Comparison of ENCODE assay signal across 9 cellular contexts in the genomic region with DNA sequence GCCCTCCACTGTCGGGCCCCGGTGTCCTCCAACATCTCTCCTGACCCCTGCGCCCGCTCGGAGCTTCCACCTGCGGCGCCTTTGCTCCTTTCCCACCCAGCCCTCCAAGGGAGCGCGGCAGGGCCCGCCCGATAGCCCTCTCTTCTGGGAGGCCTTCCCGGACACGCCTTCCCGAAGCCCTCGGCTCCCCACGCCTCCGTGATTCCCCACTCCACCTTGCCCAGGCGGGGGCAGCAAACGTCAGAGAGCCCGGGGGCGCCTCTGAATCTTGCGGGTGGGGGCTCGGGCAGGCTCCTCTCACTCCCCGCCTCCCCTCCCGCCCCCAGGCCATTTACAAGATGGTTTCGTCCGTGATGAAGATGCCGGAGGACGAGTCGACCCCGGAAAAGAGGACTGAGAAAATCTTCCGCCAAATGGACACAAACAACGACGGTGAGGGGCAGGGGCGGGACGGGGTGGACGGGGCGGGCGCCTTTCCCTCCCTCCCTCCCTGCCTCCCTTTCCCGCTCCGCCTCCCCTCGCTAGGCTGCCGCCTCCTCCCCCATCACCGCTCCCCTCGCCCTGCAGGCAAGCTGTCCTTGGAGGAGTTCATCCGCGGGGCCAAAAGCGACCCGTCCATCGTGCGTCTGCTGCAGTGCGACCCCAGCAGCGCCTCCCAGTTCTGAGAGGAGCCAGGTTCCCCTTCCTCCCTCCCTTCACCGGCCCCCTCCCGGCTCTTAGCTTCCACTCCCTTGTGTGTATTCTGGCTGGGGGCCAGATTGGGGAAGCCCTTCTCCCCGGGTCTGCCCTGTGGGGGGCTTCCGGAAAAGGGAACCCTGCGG. TPM values are rescaled to one million over a fixed set of nuclear protein-coding genes. Genes with fewer than 3 reads are reported as not detected.
DNase-seq lines count a peak whose midpoint lies in the region; ATAC-seq and TF ChIP-seq lines count a peak whose summit lies in the region.
"Had no signal": no experiment of that assay in that cellular context is flagged by ENCODE, and none has a peak within 500 bp of the region (broad histone marks: within the 10 kb centered on the region; RNA-seq: fewer than 3 reads in every experiment).

No MANE protein-coding gene starts in this region.

- H3K4me3 Mint-ChIP-seq in CD4-positive, alpha-beta memory T cell = peak overlapping the region; percentile 46 to 83 (median 58)

- TF ChIP-seq CTCF in ascending aorta (IDR thresholded peaks at IDR 0.05) (no peak), gastrocnemius medialis (IDR thresholded peaks at IDR 0.05 in 4 of 5, conservative IDR thresholded peaks at IDR 0.05 in 1 of 5) (no peak)

- CTCF ChIA-PET in CD4-positive, alpha-beta memory T cell (lab: Charles Lee; ENCODE audit: partially characterized antibody) = interaction anchor here (1.2 kb wide), 1 partner anchor 15 kb away, joined by 3 read pairs; no protein-coding TSS in a partner anchor

- no peak overlapping the region for H3K4me3 ChIP-seq in CD4-positive, alpha-beta memory T cell (ENCODE audit: low read length in 2 of 2)
- H3K4me3 ChIP-seq in ascending aorta (peak overlapping the region; percentile 49 to 60), iPS-18a (ENCODE audit: low read length) (peak overlapping the region; percentile 66), gastrocnemius medialis (peak overlapping the region; percentile 34 to 53 (median 45))

- H3K27ac Mint-ChIP-seq in CD4-positive, alpha-beta memory T cell = no peak overlapping the region

- H3K36me3 ChIP-seq in CD4-positive, alpha-beta memory T cell (ENCODE audit: insufficient read depth, low read length) = no peaks in the 10 kb centered on the region
- H3K36me3 ChIP-seq in ascending aorta = no peaks in the 10 kb centered on the region
- H3K36me3 ChIP-seq in iPS-18a (ENCODE audit: control insufficient read depth, low read depth, low read length) = no peaks in the 10 kb centered on the region
- H3K36me3 ChIP-seq in gastrocnemius medialis = no peaks in the 10 kb centered on the region

- H3K36me3 Mint-ChIP-seq in CD4-positive, alpha-beta memory T cell = peaks cover 0 to 6% of the 10 kb centered on the region in 2 donors

- H3K9me3 ChIP-seq in CD4-positive, alpha-beta memory T cell (ENCODE audit: control insufficient read depth in 1 of 2, low read length in 2 of 2) = no peaks in the 10 kb centered on the region
- no peaks in the 10 kb centered on the region for H3K9me3 ChIP-seq in ascending aorta
- no peaks in the 10 kb centered on the region for H3K9me3 ChIP-seq in iPS-18a (ENCODE audit: control insufficient read depth, low read depth, low read length)
- no peaks in the 10 kb centered on the region for H3K9me3 ChIP-seq in gastrocnemius medialis

- H3K4me1 ChIP-seq in CD4-positive, alpha-beta memory T cell (ENCODE audit: insufficient read depth, low read length) = peaks cover 3% of the 10 kb centered on the region
- H3K4me1 ChIP-seq in ascending aorta (peaks cover 6% of the 10 kb centered on the region in 2 donors), iPS-18a (ENCODE audit: control insufficient read depth, low read depth, low read length) (peaks cover 4% of the 10 kb centered on the region), gastrocnemius medialis (peaks cover 6 to 9% of the 10 kb centered on the region in 2 donors)

- no peak overlapping the region for H3K27ac ChIP-seq in CD4-positive, alpha-beta memory T cell (ENCODE audit: low read depth, low read length)
- no peak overlapping the region for H3K27ac ChIP-seq in ascending aorta
- H3K27ac ChIP-seq in iPS-18a (ENCODE audit: low read length) = no peak overlapping the region
- H3K27ac ChIP-seq in gastrocnemius medialis = no peak overlapping the region

- in situ Hi-C loops in gastrocnemius medialis (cut with MboI; ENCODE audit: low sequenced_read_pairs in 4 of 4) = no loop called here

- POLR2A ChIA-PET in CD4-positive, alpha-beta memory T cell (lab: Charles Lee; ENCODE audit: partially characterized antibody) = interaction anchor here (0.7 to 1.3 kb wide), 2 partner anchors 10 to 71 kb away, joined by 3 to 4 read pairs; partner anchors contain the start of gene RNF19B

- intact Hi-C loops in CD4-positive, alpha-beta memory T cell (cut with micrococcal nuclease) = no loop called here
- intact Hi-C loops in ascending aorta (cut with DNase I) (no loop called here), gastrocnemius medialis (cut with DNase I; ENCODE audit: low total_unique reads) (no loop called here)

- H3K27me3 Mint-ChIP-seq in CD4-positive, alpha-beta memory T cell = peaks cover 36 to 63% of the 10 kb centered on the region in 2 donors

- TF ChIP-seq POLR2A in gastrocnemius medialis (IDR thresholded peaks at IDR 0.05) = no peak

- H3K9me3 Mint-ChIP-seq in CD4-positive, alpha-beta memory T cell = peaks cover 0 to 2% (median 0%) of the 10 kb centered on the region in 8 donors

- H3K9ac ChIP-seq in iPS-18a (ENCODE audit: low read length) = peak overlapping the region; percentile 35

- H3K27me3 ChIP-seq in CD4-positive, alpha-beta memory T cell (ENCODE audit: insufficient read depth, low read length) = peaks cover 21% of the 10 kb centered on the region
- H3K27me3 ChIP-seq in ascending aorta (no peaks in the 10 kb centered on the region), iPS-18a (ENCODE audit: control insufficient read depth, insufficient read depth, low read length) (peaks cover 21% of the 10 kb centered on the region), gastrocnemius medialis (peaks cover 25 to 30% (median 29%) of the 10 kb centered on the region in 3 donors)

- ATAC-seq in gastrocnemius medialis (no peak), HG03469 (IDR thresholded peaks at IDR 0.05; ENCODE audit: unreplicated experiment) (no peak), GM21529 (IDR thresholded peaks at IDR 0.05; ENCODE audit: unreplicated experiment) (no peak)

- peaks cover 4 to 11% (median 9%) of the 10 kb centered on the region in 4 donors for H3K4me1 Mint-ChIP-seq in CD4-positive, alpha-beta memory T cell

- no peak for DNase-seq in CD4-positive, alpha-beta memory T cell
- peak; percentile 65 for DNase-seq in NCI-H1105 (lab: John Stamatoyannopoulos, UW)
- no peak for DNase-seq in ascending aorta (ENCODE audit: low spot score in 2 of 2)
- DNase-seq in gastrocnemius medialis = no peak
- no peak for DNase-seq in COLO829 (ENCODE audit: low spot score)

RNA-seq across cellular contexts. Expression of gene HPCA, which starts 7.1 kb away (rescaled TPM):
- total RNA-seq in CD4-positive, alpha-beta memory T cell = under 1 TPM in 1 of 2 experiments, not detected in 1; 0.70 TPM
- polyA plus RNA-seq in CD4-positive, alpha-beta memory T cell = not detected
- total RNA-seq in ascending aorta = not detected
- total RNA-seq in gastrocnemius medialis = not detected
- total RNA-seq: mononuclear cell had no signal

RNA-seq across cellular contexts. Expression of gene TMEM54, which starts 7.8 kb away (rescaled TPM):
- not detected for total RNA-seq in CD4-positive, alpha-beta memory T cell
- polyA plus RNA-seq in CD4-positive, alpha-beta memory T cell = not detected
- 60.9 TPM for total RNA-seq in ascending aorta
- total RNA-seq in gastrocnemius medialis = 1 to 10 TPM; 4.0 to 7.0 (median 4.8) TPM
- total RNA-seq: mononuclear cell had no signal

RNA-seq across cellular contexts. Expression of gene FNDC5, which starts 22.7 kb away (rescaled TPM):
- not detected for total RNA-seq in CD4-positive, alpha-beta memory T cell
- not detected for polyA plus RNA-seq in CD4-positive, alpha-beta memory T cell
- total RNA-seq in ascending aorta (8.9 TPM), gastrocnemius medialis (100 to 1,000 TPM in 3 of 4 donors, 10 to 100 TPM in 1; 39.6 to 274 (median 114) TPM)

Comparison
In these comparisons a context has a peak if more than half of its experiments do, and no peak if none do; other contexts are left out.
1. H3K4me3 ChIP-seq: peak in ascending aorta (2 of 2), iPS-18a (single experiment) and gastrocnemius medialis (4 of 4); none in CD4-positive, alpha-beta memory T cell (0 of 2).